ENCODE assay signal across 2 cellular contexts in the genomic region with DNA sequence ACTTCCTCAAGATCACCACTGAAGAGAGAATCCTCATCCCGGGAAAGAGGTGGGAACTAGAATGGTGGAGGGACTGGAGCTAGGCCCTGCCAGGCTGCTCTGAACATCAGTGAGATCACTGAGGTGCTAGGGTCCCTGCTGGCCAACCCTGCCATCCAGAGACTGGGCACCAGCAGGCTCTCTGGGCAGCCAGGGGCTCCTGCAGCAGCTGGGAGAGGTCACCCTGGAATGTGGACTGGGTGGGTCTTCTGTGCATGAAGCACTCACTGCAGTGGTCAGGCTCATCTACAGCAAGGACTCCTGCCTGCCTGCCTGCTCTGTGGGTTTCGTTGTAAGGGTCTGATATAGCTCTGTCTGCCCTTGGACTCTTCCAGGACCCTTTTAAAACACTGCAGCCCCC.
TF ChIP-seq lines count a peak whose summit lies in the region.

No MANE protein-coding gene starts in this region.

TF ChIP-seq in SK-N-SH, 30 proteins besides CTCF, POLR2A, EP300 and RAD21 (continued from another document):
- TF ChIP-seq MXI1 (IDR thresholded peaks at IDR 0.05; ENCODE audit: low read depth, low read length) (no peak), SIN3A (IDR thresholded peaks at IDR 0.05; ENCODE audit: borderline replicate concordance, low read depth, low read length) (no peak), TEAD4 (IDR thresholded peaks at IDR 0.05; ENCODE audit: borderline replicate concordance, insufficient read depth) (no peak), RFX5 (IDR thresholded peaks at IDR 0.05; ENCODE audit: low read length) (no peak), RCOR1 (IDR thresholded peaks at IDR 0.05; ENCODE audit: low read length) (no peak), GABPA (IDR thresholded peaks at IDR 0.05; ENCODE audit: low read depth) (no peak), EZH2phosphoT487 (IDR thresholded peaks at IDR 0.05; ENCODE audit: borderline replicate concordance, low read depth) (no peak), RXRA (IDR thresholded peaks at IDR 0.05; ENCODE audit: borderline replicate concordance, low read depth) (no peak), NRF1 (IDR thresholded peaks at IDR 0.05; ENCODE audit: low read depth, low read length) (no peak), TAF1 (IDR thresholded peaks at IDR 0.05; ENCODE audit: borderline replicate concordance, low read depth, low read length) (no peak)
- TF ChIP-seq, protein P1, sequence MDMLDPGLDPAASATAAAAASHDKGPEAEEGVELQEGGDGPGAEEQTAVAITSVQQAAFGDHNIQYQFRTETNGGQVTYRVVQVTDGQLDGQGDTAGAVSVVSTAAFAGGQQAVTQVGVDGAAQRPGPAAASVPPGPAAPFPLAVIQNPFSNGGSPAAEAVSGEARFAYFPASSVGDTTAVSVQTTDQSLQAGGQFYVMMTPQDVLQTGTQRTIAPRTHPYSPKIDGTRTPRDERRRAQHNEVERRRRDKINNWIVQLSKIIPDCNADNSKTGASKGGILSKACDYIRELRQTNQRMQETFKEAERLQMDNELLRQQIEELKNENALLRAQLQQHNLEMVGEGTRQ (IDR thresholded peaks at IDR 0.05; ENCODE audit: borderline replicate concordance, low read depth, low read length), result no peak
- TF ChIP-seq, protein P2, sequence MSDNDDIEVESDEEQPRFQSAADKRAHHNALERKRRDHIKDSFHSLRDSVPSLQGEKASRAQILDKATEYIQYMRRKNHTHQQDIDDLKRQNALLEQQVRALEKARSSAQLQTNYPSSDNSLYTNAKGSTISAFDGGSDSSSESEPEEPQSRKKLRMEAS (IDR thresholded peaks at IDR 0.05; ENCODE audit: low read depth), result no peak
- TF ChIP-seq, protein P3, sequence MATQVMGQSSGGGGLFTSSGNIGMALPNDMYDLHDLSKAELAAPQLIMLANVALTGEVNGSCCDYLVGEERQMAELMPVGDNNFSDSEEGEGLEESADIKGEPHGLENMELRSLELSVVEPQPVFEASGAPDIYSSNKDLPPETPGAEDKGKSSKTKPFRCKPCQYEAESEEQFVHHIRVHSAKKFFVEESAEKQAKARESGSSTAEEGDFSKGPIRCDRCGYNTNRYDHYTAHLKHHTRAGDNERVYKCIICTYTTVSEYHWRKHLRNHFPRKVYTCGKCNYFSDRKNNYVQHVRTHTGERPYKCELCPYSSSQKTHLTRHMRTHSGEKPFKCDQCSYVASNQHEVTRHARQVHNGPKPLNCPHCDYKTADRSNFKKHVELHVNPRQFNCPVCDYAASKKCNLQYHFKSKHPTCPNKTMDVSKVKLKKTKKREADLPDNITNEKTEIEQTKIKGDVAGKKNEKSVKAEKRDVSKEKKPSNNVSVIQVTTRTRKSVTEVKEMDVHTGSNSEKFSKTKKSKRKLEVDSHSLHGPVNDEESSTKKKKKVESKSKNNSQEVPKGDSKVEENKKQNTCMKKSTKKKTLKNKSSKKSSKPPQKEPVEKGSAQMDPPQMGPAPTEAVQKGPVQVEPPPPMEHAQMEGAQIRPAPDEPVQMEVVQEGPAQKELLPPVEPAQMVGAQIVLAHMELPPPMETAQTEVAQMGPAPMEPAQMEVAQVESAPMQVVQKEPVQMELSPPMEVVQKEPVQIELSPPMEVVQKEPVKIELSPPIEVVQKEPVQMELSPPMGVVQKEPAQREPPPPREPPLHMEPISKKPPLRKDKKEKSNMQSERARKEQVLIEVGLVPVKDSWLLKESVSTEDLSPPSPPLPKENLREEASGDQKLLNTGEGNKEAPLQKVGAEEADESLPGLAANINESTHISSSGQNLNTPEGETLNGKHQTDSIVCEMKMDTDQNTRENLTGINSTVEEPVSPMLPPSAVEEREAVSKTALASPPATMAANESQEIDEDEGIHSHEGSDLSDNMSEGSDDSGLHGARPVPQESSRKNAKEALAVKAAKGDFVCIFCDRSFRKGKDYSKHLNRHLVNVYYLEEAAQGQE (IDR thresholded peaks at IDR 0.05; ENCODE audit: low read depth, low read length), result no peak
- TF ChIP-seq, protein P4, sequence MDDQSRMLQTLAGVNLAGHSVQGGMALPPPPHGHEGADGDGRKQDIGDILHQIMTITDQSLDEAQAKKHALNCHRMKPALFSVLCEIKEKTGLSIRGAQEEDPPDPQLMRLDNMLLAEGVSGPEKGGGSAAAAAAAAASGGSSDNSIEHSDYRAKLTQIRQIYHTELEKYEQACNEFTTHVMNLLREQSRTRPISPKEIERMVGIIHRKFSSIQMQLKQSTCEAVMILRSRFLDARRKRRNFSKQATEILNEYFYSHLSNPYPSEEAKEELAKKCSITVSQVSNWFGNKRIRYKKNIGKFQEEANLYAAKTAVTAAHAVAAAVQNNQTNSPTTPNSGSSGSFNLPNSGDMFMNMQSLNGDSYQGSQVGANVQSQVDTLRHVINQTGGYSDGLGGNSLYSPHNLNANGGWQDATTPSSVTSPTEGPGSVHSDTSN (IDR thresholded peaks at IDR 0.05), result no peak
- TF ChIP-seq, protein P5, sequence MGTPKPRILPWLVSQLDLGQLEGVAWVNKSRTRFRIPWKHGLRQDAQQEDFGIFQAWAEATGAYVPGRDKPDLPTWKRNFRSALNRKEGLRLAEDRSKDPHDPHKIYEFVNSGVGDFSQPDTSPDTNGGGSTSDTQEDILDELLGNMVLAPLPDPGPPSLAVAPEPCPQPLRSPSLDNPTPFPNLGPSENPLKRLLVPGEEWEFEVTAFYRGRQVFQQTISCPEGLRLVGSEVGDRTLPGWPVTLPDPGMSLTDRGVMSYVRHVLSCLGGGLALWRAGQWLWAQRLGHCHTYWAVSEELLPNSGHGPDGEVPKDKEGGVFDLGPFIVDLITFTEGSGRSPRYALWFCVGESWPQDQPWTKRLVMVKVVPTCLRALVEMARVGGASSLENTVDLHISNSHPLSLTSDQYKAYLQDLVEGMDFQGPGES (IDR thresholded peaks at IDR 0.05; ENCODE audit: low read depth, low read length), result no peak

TF ChIP-seq in SK-N-SH treated with all-trans-retinoic acid at 6 μM for 48 hours, 23 proteins besides CTCF, POLR2A, EP300 and RAD21:
- TF ChIP-seq, protein P6, sequence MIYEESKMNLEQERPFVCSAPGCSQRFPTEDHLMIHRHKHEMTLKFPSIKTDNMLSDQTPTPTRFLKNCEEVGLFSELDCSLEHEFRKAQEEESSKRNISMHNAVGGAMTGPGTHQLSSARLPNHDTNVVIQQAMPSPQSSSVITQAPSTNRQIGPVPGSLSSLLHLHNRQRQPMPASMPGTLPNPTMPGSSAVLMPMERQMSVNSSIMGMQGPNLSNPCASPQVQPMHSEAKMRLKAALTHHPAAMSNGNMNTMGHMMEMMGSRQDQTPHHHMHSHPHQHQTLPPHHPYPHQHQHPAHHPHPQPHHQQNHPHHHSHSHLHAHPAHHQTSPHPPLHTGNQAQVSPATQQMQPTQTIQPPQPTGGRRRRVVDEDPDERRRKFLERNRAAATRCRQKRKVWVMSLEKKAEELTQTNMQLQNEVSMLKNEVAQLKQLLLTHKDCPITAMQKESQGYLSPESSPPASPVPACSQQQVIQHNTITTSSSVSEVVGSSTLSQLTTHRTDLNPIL (CRISPR knock-in tag; IDR thresholded peaks at IDR 0.05; ENCODE audit: low read depth), result no peak
- TF ChIP-seq GLIS3 (CRISPR knock-in tag; IDR thresholded peaks at IDR 0.05), result no peak
- no peak for TF ChIP-seq TOX (CRISPR knock-in tag; IDR thresholded peaks at IDR 0.05; ENCODE audit: borderline replicate concordance)
- TF ChIP-seq, protein P7, sequence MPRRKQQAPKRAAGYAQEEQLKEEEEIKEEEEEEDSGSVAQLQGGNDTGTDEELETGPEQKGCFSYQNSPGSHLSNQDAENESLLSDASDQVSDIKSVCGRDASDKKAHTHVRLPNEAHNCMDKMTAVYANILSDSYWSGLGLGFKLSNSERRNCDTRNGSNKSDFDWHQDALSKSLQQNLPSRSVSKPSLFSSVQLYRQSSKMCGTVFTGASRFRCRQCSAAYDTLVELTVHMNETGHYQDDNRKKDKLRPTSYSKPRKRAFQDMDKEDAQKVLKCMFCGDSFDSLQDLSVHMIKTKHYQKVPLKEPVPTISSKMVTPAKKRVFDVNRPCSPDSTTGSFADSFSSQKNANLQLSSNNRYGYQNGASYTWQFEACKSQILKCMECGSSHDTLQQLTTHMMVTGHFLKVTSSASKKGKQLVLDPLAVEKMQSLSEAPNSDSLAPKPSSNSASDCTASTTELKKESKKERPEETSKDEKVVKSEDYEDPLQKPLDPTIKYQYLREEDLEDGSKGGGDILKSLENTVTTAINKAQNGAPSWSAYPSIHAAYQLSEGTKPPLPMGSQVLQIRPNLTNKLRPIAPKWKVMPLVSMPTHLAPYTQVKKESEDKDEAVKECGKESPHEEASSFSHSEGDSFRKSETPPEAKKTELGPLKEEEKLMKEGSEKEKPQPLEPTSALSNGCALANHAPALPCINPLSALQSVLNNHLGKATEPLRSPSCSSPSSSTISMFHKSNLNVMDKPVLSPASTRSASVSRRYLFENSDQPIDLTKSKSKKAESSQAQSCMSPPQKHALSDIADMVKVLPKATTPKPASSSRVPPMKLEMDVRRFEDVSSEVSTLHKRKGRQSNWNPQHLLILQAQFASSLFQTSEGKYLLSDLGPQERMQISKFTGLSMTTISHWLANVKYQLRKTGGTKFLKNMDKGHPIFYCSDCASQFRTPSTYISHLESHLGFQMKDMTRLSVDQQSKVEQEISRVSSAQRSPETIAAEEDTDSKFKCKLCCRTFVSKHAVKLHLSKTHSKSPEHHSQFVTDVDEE (CRISPR knock-in tag; IDR thresholded peaks at IDR 0.05), result no peak
- no peak for TF ChIP-seq SNAI2 (CRISPR knock-in tag; IDR thresholded peaks at IDR 0.05)
